ENCODE assay signal across 8 cellular contexts in genomic region chr5:151663617-151664322, GRCh38. TPM values are rescaled to one million over a fixed set of nuclear protein-coding genes. Genes with fewer than 3 reads are reported as not detected.
DNase-seq lines count a peak whose midpoint lies in the region; ATAC-seq and TF ChIP-seq lines count a peak whose summit lies in the region.
"Had no signal": no experiment of that assay in that cellular context is flagged by ENCODE, and none has a peak within 500 bp of the region (broad histone marks: within the 10 kb centered on the region; RNA-seq: fewer than 3 reads in every experiment).

No MANE protein-coding gene starts in this region.

- H3K27me3 ChIP-seq in adrenal gland, result no peaks in the 10 kb centered on the region
- no peaks in the 10 kb centered on the region for H3K27me3 ChIP-seq in layer of hippocampus (ENCODE audit: control insufficient read depth, insufficient read depth, low read length)
- H3K27me3 ChIP-seq in tibial artery, result no peaks in the 10 kb centered on the region
- H3K27me3 ChIP-seq: neutrophil had no signal

- intact Hi-C loops in adrenal gland (cut with DNase I) (no loop called here), tibial artery (cut with DNase I; ENCODE audit: low total_unique reads) (no loop called here)

- TF ChIP-seq CTCF in adrenal gland (IDR thresholded peaks at IDR 0.05) (no peak), tibial artery (IDR thresholded peaks at IDR 0.05) (no peak)

- no peak for TF ChIP-seq POLR2A in adrenal gland (IDR thresholded peaks at IDR 0.05)

- no peaks in the 10 kb centered on the region for H3K9me3 ChIP-seq in adrenal gland (replicated peaks in 1 of 3)
- H3K9me3 ChIP-seq in tibial artery, result no peaks in the 10 kb centered on the region
- H3K9me3 ChIP-seq: neutrophil had no signal

- peaks cover 28 to 68% of the 10 kb centered on the region in 2 donors for H3K4me1 ChIP-seq in adrenal gland (replicated peaks in 1 of 2)
- peaks cover 0 to 79% (median 56%) of the 10 kb centered on the region in 4 donors for H3K4me1 ChIP-seq in tibial artery

- H3K27ac ChIP-seq in adrenal gland, result peak overlapping the region in 4 of 5 donors; percentile 30 to 81 (median 58)
- H3K27ac ChIP-seq in layer of hippocampus (ENCODE audit: low read depth, low read length), result peak overlapping the region; percentile 0
- peak overlapping the region; percentile 89 to 91 for H3K27ac ChIP-seq in tibial artery
- H3K27ac ChIP-seq: neutrophil had no signal

- 28 to 37% (median 33%) methylated on average over 18 of the region's 18 CpGs for WGBS in adrenal gland, 4 donors

- DNase-seq in Kasumi-1 (lab: John Stamatoyannopoulos, UW) (peak; percentile 80 to 86), adrenal gland (peak in 5 of 7 donors; percentile 36 to 74 (median 54)), tibial artery (peak; percentile 70 to 82)
- no peak for DNase-seq in activated CD4-positive, alpha-beta T cell treated with anti-CD3 and anti-CD28 coated beads for 4 hours

- no peak overlapping the region for H3K4me3 ChIP-seq in adrenal gland
- no peak overlapping the region for H3K4me3 ChIP-seq in tibial artery

- H3K36me3 ChIP-seq in adrenal gland (replicated peaks in 1 of 2), result peaks cover 0 to 71% of the 10 kb centered on the region in 2 donors
- peaks cover 64 to 69% (median 69%) of the 10 kb centered on the region in 3 donors for H3K36me3 ChIP-seq in tibial artery
- H3K36me3 ChIP-seq: neutrophil had no signal

- ATAC-seq in HG02610 (IDR thresholded peaks at IDR 0.05; ENCODE audit: unreplicated experiment), result no peak
- no peak for ATAC-seq in HG02973 (IDR thresholded peaks at IDR 0.05; ENCODE audit: unreplicated experiment)

RNA-seq across cellular contexts. Expression of gene SPARC, which starts 22.9 kb away (rescaled TPM):
- total RNA-seq in adrenal gland, result 1,000 to 10,000 TPM in 4 of 8 donors, 100 to 1,000 TPM in 4; 478 to 3,013 (median 1,213) TPM
- 1,000 to 10,000 TPM in 1 of 3 donors, 100 to 1,000 TPM in 2; 145 to 2,674 (median 298) TPM for polyA plus RNA-seq in adrenal gland

Comparison
In these comparisons a context has a peak if more than half of its experiments do, and no peak if none do; other contexts are left out.
1. DNase-seq: peak in Kasumi-1 (2 of 2), adrenal gland (5 of 7) and tibial artery (2 of 2); none in activated CD4-positive, alpha-beta T cell treated with anti-CD3 and anti-CD28 coated beads for 4 hours (0 of 2).
2. H3K27ac ChIP-seq: peak in every context shown above with its lines; median percentile 90 in tibial artery; 58 in adrenal gland; 0 in layer of hippocampus.